Comparison of ENCODE assay signal across 18 cellular contexts in genomic region chr9:22169732-22170131, GRCh38.
DNase-seq lines count a peak whose midpoint lies in the region; ATAC-seq and TF ChIP-seq lines count a peak whose summit lies in the region.
"Had no signal": no experiment of that assay in that cellular context is flagged by ENCODE, and none has a peak within 500 bp of the region (broad histone marks: within the 10 kb centered on the region; RNA-seq: fewer than 3 reads in every experiment).

No MANE protein-coding gene starts in this region.

- ATAC-seq in PC-3, result no peak; the same call in 1 of the 2 replicates
- ATAC-seq in HG03196 (IDR thresholded peaks at IDR 0.05; ENCODE audit: unreplicated experiment), result no peak
- ATAC-seq: activated CD4-positive, CD25-positive, alpha-beta regulatory T cell treated with anti-CD3 and anti-CD28 coated beads, Interleukin-2, amount 50 U/mL, for 24 hours had no signal

- H3K9ac ChIP-seq in GM23248, result no peak overlapping the region
- H3K9ac ChIP-seq in PC-3 (ENCODE audit: low read length), result peak overlapping the region; percentile 81
- H3K9ac ChIP-seq in skeletal muscle satellite cell (ENCODE audit: low read depth, low read length), result peak overlapping the region; percentile 6

- H3K27me3 ChIP-seq in GM23248 (replicated peaks; ENCODE audit: insufficient read depth), result no peaks in the 10 kb centered on the region
- no peaks in the 10 kb centered on the region for H3K27me3 ChIP-seq in PC-3 (ENCODE audit: low read length)
- no peaks in the 10 kb centered on the region for H3K27me3 ChIP-seq in skeletal muscle satellite cell (ENCODE audit: control insufficient read depth, insufficient read depth, low read length)
- H3K27me3 ChIP-seq: ascending aorta, BE2C, Peyer's patch had no signal

- intact Hi-C loops in PC-3 (cut with micrococcal nuclease), result loop anchor here (1.0 to 2.0 kb wide), 3 partner anchors 10 to 69 kb away; no protein-coding TSS in a partner anchor

- WGBS in GM23248 (ENCODE audit: low coverage in 1 of 2, low lambda C conversion rate in 2 of 2, missing lambda C conversion rate in 2 of 2), 2 experiments, result 93 to 94% methylated on average over 1 of the region's 1 CpG

- DNase-seq in GM23248 (no peak), PC-3 (no peak), epithelial cell of prostate (ENCODE audit: low read depth, low spot score) (no peak), midbrain (lab: John Stamatoyannopoulos, UW) (no peak), NCI-H82 treated with DMSO at 0.1 percent for 48 hours (lab: John Stamatoyannopoulos, UW; ENCODE audit: unreplicated experiment) (no peak)
- DNase-seq in stimulated activated naive CD4-positive, alpha-beta T cell (lab: John Stamatoyannopoulos, UW), result no peak
- DNase-seq: activated gamma-delta T cell, BE2C, DMS79 treated with DMSO at 0.1 percent for 48 hours, hypothalamus, natural killer cell, NCI-H1694 treated with DMSO at 0.1 percent for 48 hours, NCI-H510A, Peyer's patch had no signal

- H3K79me2 ChIP-seq in GM23248 (ENCODE audit: insufficient read depth), result no peaks in the 10 kb centered on the region
- no peaks in the 10 kb centered on the region for H3K79me2 ChIP-seq in PC-3 (ENCODE audit: low read length)

- H3K36me3 ChIP-seq in GM23248 (ENCODE audit: low read depth), result no peaks in the 10 kb centered on the region
- H3K36me3 ChIP-seq in PC-3 (ENCODE audit: low read depth, low read length), result no peaks in the 10 kb centered on the region
- H3K36me3 ChIP-seq in skeletal muscle satellite cell (ENCODE audit: insufficient read depth, low read length), result no peaks in the 10 kb centered on the region
- H3K36me3 ChIP-seq: ascending aorta, BE2C, Peyer's patch had no signal

- H4K20me1 ChIP-seq in GM23248 (ENCODE audit: insufficient read depth), result no peaks in the 10 kb centered on the region
- no peaks in the 10 kb centered on the region for H4K20me1 ChIP-seq in PC-3 (ENCODE audit: low read length)

- H2AFZ ChIP-seq in GM23248, result no peak overlapping the region
- H2AFZ ChIP-seq in PC-3 (ENCODE audit: low read length), result no peak overlapping the region

- BruUV-seq in PC-3 (replicated peaks; lab: Mats Ljungman, UMichigan), result TSS peak; percentile 69

- in situ Hi-C loops in GM23248 (cut with MboI), result no loop called here

- no peak for TF ChIP-seq CTCF in PC-3 (conservative IDR thresholded peaks at IDR 0.05; ENCODE audit: low read depth, low read length)

- POLR2A ChIA-PET in PC-3 (lab: Charles Lee; ENCODE audit: unreplicated experiment), result interaction anchor here (0.6 to 0.7 kb wide), 3 partner anchors 42 to 75 kb away, joined by 3 to 4 read pairs (median 3); no protein-coding TSS in a partner anchor

- H3K9me2 ChIP-seq in GM23248 (ENCODE audit: insufficient read depth), result no peaks in the 10 kb centered on the region
- no peaks in the 10 kb centered on the region for H3K9me2 ChIP-seq in PC-3 (replicated peaks; ENCODE audit: low read length)

- peaks cover 23% of the 10 kb centered on the region for H3F3A ChIP-seq in GM23248 (ENCODE audit: insufficient read depth)
- peaks cover 6% of the 10 kb centered on the region for H3F3A ChIP-seq in PC-3 (ENCODE audit: low read length, unreplicated experiment)

- H3K4me1 ChIP-seq in GM23248 (ENCODE audit: insufficient read depth) (peaks cover 39% of the 10 kb centered on the region), PC-3 (ENCODE audit: insufficient read depth, low read length) (peaks cover 47% of the 10 kb centered on the region), skeletal muscle satellite cell (ENCODE audit: control insufficient read depth, insufficient read depth, low read length) (peaks cover 46% of the 10 kb centered on the region)
- H3K4me1 ChIP-seq: BE2C had no signal

- H3K4me3 ChIP-seq in GM23248 (no peak overlapping the region), PC-3 (ENCODE audit: low read length) (peak overlapping the region; percentile 1; the same call in 1 of the 2 replicates), skeletal muscle satellite cell (ENCODE audit: low read length) (no peak overlapping the region)
- H3K4me3 ChIP-seq: ascending aorta, Peyer's patch had no signal

- H3K27ac ChIP-seq in GM23248, result peak overlapping the region; percentile 39
- H3K27ac ChIP-seq in PC-3 (ENCODE audit: low read length), result peak overlapping the region; percentile 97
- peak overlapping the region; percentile 61 for H3K27ac ChIP-seq in epithelial cell of prostate
- H3K27ac ChIP-seq: ascending aorta, Peyer's patch had no signal

- H3K4me2 ChIP-seq in GM23248 (ENCODE audit: unreplicated experiment) (peak overlapping the region; percentile 13), PC-3 (ENCODE audit: low read length) (peak overlapping the region; percentile 74), skeletal muscle satellite cell (ENCODE audit: low read length) (peak overlapping the region; percentile 21)

- H3K9me3 ChIP-seq in GM23248 (ENCODE audit: low read depth), result no peaks in the 10 kb centered on the region
- H3K9me3 ChIP-seq in PC-3 (ENCODE audit: low read length), result no peaks in the 10 kb centered on the region
- no peaks in the 10 kb centered on the region for H3K9me3 ChIP-seq in skeletal muscle satellite cell (replicated peaks; ENCODE audit: low read length)
- H3K9me3 ChIP-seq: ascending aorta, BE2C, Peyer's patch had no signal

- CTCF ChIA-PET in PC-3 (lab: Charles Lee), result no interaction called here

Comparison
In these comparisons a context has a peak if more than half of its experiments do, and no peak if none do; other contexts are left out.
1. H3K27ac ChIP-seq: peak in every context shown above with its lines; median percentile 97 in PC-3; 61 in epithelial cell of prostate; 39 in GM23248.
2. H3K4me2 ChIP-seq: peak in every context shown above with its lines; median percentile 74 in PC-3; 21 in skeletal muscle satellite cell; 13 in GM23248.